In the genomic region with DNA sequence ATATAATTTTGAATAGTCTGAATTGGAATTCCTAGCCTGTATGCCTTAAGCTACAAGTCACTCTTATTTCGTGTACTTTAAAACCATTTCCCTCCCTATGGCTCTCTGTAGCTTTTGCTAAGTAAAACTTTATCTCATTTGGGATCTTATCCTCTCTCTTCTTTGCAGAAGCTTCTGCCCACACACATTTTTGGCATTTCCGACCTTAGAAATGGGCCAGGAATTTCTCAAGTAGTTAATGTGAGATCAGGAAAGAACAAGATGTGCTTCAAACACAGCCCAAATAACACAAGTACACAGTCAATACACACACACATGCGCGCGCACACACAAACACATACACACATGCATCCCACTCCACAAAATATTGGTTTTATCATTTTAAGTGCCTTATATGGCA, we compare ENCODE assay signal across 14 cellular contexts.
A peak's percentile ranks its signal among the peaks of the same experiment; 100 is the strongest.
DNase-seq lines count a peak whose midpoint lies in the region; ATAC-seq and TF ChIP-seq lines count a peak whose summit lies in the region.
"Had no signal": no experiment of that assay in that cellular context is flagged by ENCODE, and none has a peak within 500 bp of the region (broad histone marks: within the 10 kb centered on the region; RNA-seq: fewer than 3 reads in every experiment).

No MANE protein-coding gene starts in this region.

- WGBS in mesodermal cell (ENCODE audit: insufficient coverage in 2 of 2), 2 experiments, result 25 to 33% methylated on average over 1 of the region's 5 CpGs

- no peaks in the 10 kb centered on the region for H3K9me3 ChIP-seq in mesodermal cell (ENCODE audit: control insufficient read depth, low read length)
- H3K9me3 ChIP-seq: right lobe of liver, tibial artery had no signal

- ATAC-seq in GM18861 (IDR thresholded peaks at IDR 0.05; ENCODE audit: unreplicated experiment) (no peak), HG03521 (IDR thresholded peaks at IDR 0.05; ENCODE audit: unreplicated experiment) (no peak)
- ATAC-seq: right lobe of liver had no signal

- DNase-seq in AG08395 (ENCODE audit: low spot score) (peak; percentile 40), M059J (ENCODE audit: low read depth) (peak; percentile 81), cardiac fibroblast (ENCODE audit: low read depth in 2 of 2) (peak; percentile 57 to 59), pons (ENCODE audit: low spot score) (no peak), AML-193 (lab: John Stamatoyannopoulos, UW) (no peak)
- DNase-seq: anterior cingulate cortex, GDM1, NCI-H524 treated with DMSO at 0.1 percent for 48 hours, right lobe of liver, Right ventricle myocardium superior, tibial artery had no signal

- peak overlapping the region; percentile 85 for H3K27ac ChIP-seq in mesodermal cell (ENCODE audit: low read depth, low read length, severe bottlenecking)
- H3K27ac ChIP-seq: right lobe of liver, tibial artery had no signal

- no peak for TF ChIP-seq CTCF in cardiac fibroblast (IDR thresholded peaks at IDR 0.05; ENCODE audit: low read depth, low read length)

- H3K4me3 ChIP-seq in cardiac fibroblast (replicated peaks in 1 of 2; ENCODE audit: low read depth in 2 of 2, low read length in 2 of 2), result no peak overlapping the region
- no peak overlapping the region for H3K4me3 ChIP-seq in mesodermal cell (ENCODE audit: extremely low read depth, insufficient read depth, low read length, poor library complexity, severe bottlenecking)
- H3K4me3 ChIP-seq: right lobe of liver, tibial artery had no signal

- H3K36me3 ChIP-seq in mesodermal cell (ENCODE audit: control insufficient read depth, insufficient read depth, low read length), result no peaks in the 10 kb centered on the region
- H3K36me3 ChIP-seq: right lobe of liver, tibial artery had no signal

- H3K4me1 ChIP-seq in mesodermal cell (ENCODE audit: control insufficient read depth, insufficient read depth, low read length, poor library complexity, severe bottlenecking), result peaks cover 34% of the 10 kb centered on the region
- H3K4me1 ChIP-seq: right lobe of liver had no signal

Comparison
In these comparisons a context has a peak if more than half of its experiments do, and no peak if none do; other contexts are left out.
1. DNase-seq: peak in AG08395 (single experiment), M059J (single experiment) and cardiac fibroblast (2 of 2); none in pons (single experiment) and AML-193 (0 of 2).